8 cellular contexts compared by ENCODE assay signal in genomic region chr16:56988161-56988947, GRCh38. TPM values are rescaled to one million over a fixed set of nuclear protein-coding genes. Genes with fewer than 3 reads are reported as not detected.
DNase-seq lines count a peak whose midpoint lies in the region; ATAC-seq and TF ChIP-seq lines count a peak whose summit lies in the region.

No MANE protein-coding gene starts in this region.

- peak overlapping the region; percentile 69 to 82 (median 73) for H3K27ac ChIP-seq in thyroid gland

- H3K9me3 Mint-ChIP-seq in T-helper 1 cell treated with Interleukin-12 subunit alpha and Interleukin-12 subunit beta and Interleukin-4 antibody, amounts not matched to agents 30 μg/mL and 1 μg/mL, for 36 hours: no peaks in the 10 kb centered on the region
- no peaks in the 10 kb centered on the region for H3K9me3 Mint-ChIP-seq in progenitor cell of endocrine pancreas (ENCODE audit: low read depth)

- H3K4me3 Mint-ChIP-seq in T-helper 1 cell treated with Interleukin-12 subunit alpha and Interleukin-12 subunit beta and Interleukin-4 antibody, amounts not matched to agents 30 μg/mL and 1 μg/mL, for 36 hours: peak overlapping the region; percentile 98
- H3K4me3 Mint-ChIP-seq in progenitor cell of endocrine pancreas (ENCODE audit: low read depth): no peak overlapping the region

- intact Hi-C loops in thyroid gland (cut with DNase I): no loop called here

- no peaks in the 10 kb centered on the region for H3K36me3 ChIP-seq in adipocyte (ENCODE audit: control insufficient read depth, insufficient read depth, low read length, severe bottlenecking)
- no peaks in the 10 kb centered on the region for H3K36me3 ChIP-seq in thyroid gland

- DNase-seq in T-helper 1 cell: no peak
- peak; percentile 56 for DNase-seq in adipocyte (ENCODE audit: low read depth)
- no peak for DNase-seq in left lobe of liver (ENCODE audit: low spot score)
- DNase-seq in thyroid gland: no peak
- DNase-seq in HuH-7 (ENCODE audit: low spot score): no peak
- DNase-seq in progenitor cell of endocrine pancreas (ENCODE audit: low spot score, unreplicated experiment): no peak

- peak overlapping the region; percentile 89 for H3K4me3 ChIP-seq in adipocyte (ENCODE audit: low read length)
- H3K4me3 ChIP-seq in thyroid gland (replicated peaks in 1 of 3): peak overlapping the region in 1 of 3 donors; percentile 82

- H3K27me3 Mint-ChIP-seq in T-helper 1 cell treated with Interleukin-12 subunit alpha and Interleukin-12 subunit beta and Interleukin-4 antibody, amounts not matched to agents 30 μg/mL and 1 μg/mL, for 36 hours (ENCODE audit: low read depth): no peaks in the 10 kb centered on the region
- H3K27me3 Mint-ChIP-seq in progenitor cell of endocrine pancreas: peaks cover 75% of the 10 kb centered on the region

- WGBS in thyroid gland, 2 donors: 83 to 86% methylated on average over 6 of the region's 6 CpGs

- peaks cover 64% of the 10 kb centered on the region for H3K4me1 Mint-ChIP-seq in T-helper 1 cell treated with Interleukin-12 subunit alpha and Interleukin-12 subunit beta and Interleukin-4 antibody, amounts not matched to agents 30 μg/mL and 1 μg/mL, for 36 hours (ENCODE audit: low read depth)
- H3K4me1 Mint-ChIP-seq in progenitor cell of endocrine pancreas (ENCODE audit: low read depth): no peaks in the 10 kb centered on the region

- peak overlapping the region; percentile 89 for H3K9ac ChIP-seq in adipocyte (ENCODE audit: low read length)

- TF ChIP-seq POLR2A in thyroid gland (IDR thresholded peaks at IDR 0.05): no peak

- H3K27ac Mint-ChIP-seq in T-helper 1 cell treated with Interleukin-12 subunit alpha and Interleukin-12 subunit beta and Interleukin-4 antibody, amounts not matched to agents 30 μg/mL and 1 μg/mL, for 36 hours: peak overlapping the region; percentile 97
- no peak overlapping the region for H3K27ac Mint-ChIP-seq in progenitor cell of endocrine pancreas

- peak; percentile 1 for ATAC-seq in left lobe of liver
- ATAC-seq in HG02571 (IDR thresholded peaks at IDR 0.05; ENCODE audit: unreplicated experiment): no peak

- no peaks in the 10 kb centered on the region for H3K27me3 ChIP-seq in adipocyte (replicated peaks; ENCODE audit: control insufficient read depth, insufficient read depth, low read length)
- H3K27me3 ChIP-seq in thyroid gland: no peaks in the 10 kb centered on the region

- TF ChIP-seq CTCF in thyroid gland (IDR thresholded peaks at IDR 0.05) (no peak), progenitor cell of endocrine pancreas (IDR thresholded peaks at IDR 0.05; ENCODE audit: unreplicated experiment) (no peak)

- H3K4me1 ChIP-seq in adipocyte (ENCODE audit: control insufficient read depth, insufficient read depth, low read length) (peaks cover 49% of the 10 kb centered on the region), thyroid gland (peaks cover 0 to 27% of the 10 kb centered on the region in 2 donors)

- H3K36me3 Mint-ChIP-seq in T-helper 1 cell treated with Interleukin-12 subunit alpha and Interleukin-12 subunit beta and Interleukin-4 antibody, amounts not matched to agents 30 μg/mL and 1 μg/mL, for 36 hours (ENCODE audit: low read depth): peaks cover 52% of the 10 kb centered on the region
- H3K36me3 Mint-ChIP-seq in progenitor cell of endocrine pancreas (ENCODE audit: insufficient read depth): no peaks in the 10 kb centered on the region

- H3K9me3 ChIP-seq in adipocyte (ENCODE audit: control insufficient read depth, low read length) (no peaks in the 10 kb centered on the region), thyroid gland (no peaks in the 10 kb centered on the region)

RNA-seq across cellular contexts. Expression of gene NLRC5, which starts 1.0 kb away (rescaled TPM):
- total RNA-seq in left lobe of liver (6.4 TPM), thyroid gland (10 to 100 TPM; 14.1 to 33.5 (median 20.5) TPM), progenitor cell of endocrine pancreas (not detected in 2 replicates)

RNA-seq across cellular contexts. Expression of gene CETP, which starts 26.6 kb away (rescaled TPM):
- total RNA-seq in left lobe of liver: 3.8 TPM
- total RNA-seq in thyroid gland: 1 to 10 TPM in 3 of 4 donors, under 1 TPM in 1; 0.40 to 4.0 (median 1.7) TPM
- total RNA-seq in progenitor cell of endocrine pancreas: not detected in 2 replicates

RNA-seq across cellular contexts. Expression of gene HERPUD1, which starts 56.4 kb away (rescaled TPM):
- total RNA-seq in left lobe of liver (122 TPM), thyroid gland (100 to 1,000 TPM; 212 to 659 (median 321) TPM), progenitor cell of endocrine pancreas (70.0 and 85.9 TPM in 2 replicates)
